In genomic region chr2:16319425-16320245, GRCh38 we compare ENCODE assay signal across 15 cellular contexts.
A peak's percentile ranks its signal among the peaks of the same experiment; 100 is the strongest.
DNase-seq lines count a peak whose midpoint lies in the region; TF ChIP-seq lines count a peak whose summit lies in the region.
"Had no signal": no experiment of that assay in that cellular context is flagged by ENCODE, and none has a peak within 500 bp of the region (broad histone marks: within the 10 kb centered on the region; RNA-seq: fewer than 3 reads in every experiment).

No MANE protein-coding gene starts in this region.

- whole genome bisulfite sequencing in hepatocyte (ENCODE audit: low lambda C conversion rate, missing lambda C conversion rate), result 55% methylated on average over 16 of the region's 16 CpGs

- H3K4me2 ChIP-seq in hepatocyte, result no peak overlapping the region
- H3K4me2 ChIP-seq in osteoblast (ENCODE audit: insufficient read depth, low read length), result no peak overlapping the region

- H3K9me3 ChIP-seq in hepatocyte (ENCODE audit: low read depth) (no peaks in the 10 kb centered on the region), osteoblast (ENCODE audit: low read depth, low read length) (peaks cover 2% of the 10 kb centered on the region), right atrium auricular region (no peaks in the 10 kb centered on the region)
- H3K9me3 ChIP-seq: BLaER1 treated with 17β-estradiol and CSF1 and Interleukin-3, amounts not matched to agents 10 nM and 100 nM; HAP-1 had no signal

- no peak overlapping the region for H3K27ac Mint-ChIP-seq in activated CD4-positive, alpha-beta T cell treated with anti-CD3 and anti-CD28 coated beads, Interleukin-2, amount 10 ng/mL, durations not matched to agents 24 days and 14 days

- H3K79me2 ChIP-seq in hepatocyte, result no peaks in the 10 kb centered on the region
- H3K79me2 ChIP-seq in osteoblast (ENCODE audit: insufficient read depth, low read length), result no peaks in the 10 kb centered on the region

- H3K4me3 Mint-ChIP-seq in activated CD4-positive, alpha-beta T cell treated with anti-CD3 and anti-CD28 coated beads, Interleukin-2, amount 10 ng/mL, durations not matched to agents 24 days and 14 days, result no peak overlapping the region

- peak; percentile 45 for DNase-seq in activated CD4-positive, alpha-beta T cell treated with anti-CD3 and anti-CD28 coated beads, Interleukin-2, amount 10 ng/mL, durations not matched to agents 24 days and 14 days
- DNase-seq in activated CD4-positive, alpha-beta T cell treated with anti-CD3 and anti-CD28 coated beads for 48 hours, result no peak
- DNase-seq in hepatocyte (ENCODE audit: low spot score), result no peak
- peak; percentile 51 for DNase-seq in osteoblast (ENCODE audit: insufficient read length, low spot score, missing footprints)
- no peak for DNase-seq in NCI-H2107 (lab: John Stamatoyannopoulos, UW)
- no peak for DNase-seq in NCI-H187 (lab: John Stamatoyannopoulos, UW)
- no peak for DNase-seq in cerebellar nuclear complex (lab: John Stamatoyannopoulos, UW)
- DNase-seq in right atrium auricular region (ENCODE audit: low spot score), result no peak
- DNase-seq: 8988T, IMR-90, Kasumi-1, NCI-H2029, NCI-H526 treated with DMSO at 0.1 percent for 48 hours had no signal

- H3K27ac ChIP-seq in hepatocyte (peak overlapping the region; percentile 82), osteoblast (ENCODE audit: low read depth, low read length) (no peak overlapping the region), right atrium auricular region (no peak overlapping the region)
- H3K27ac ChIP-seq: BLaER1 treated with 17β-estradiol and CSF1 and Interleukin-3, amounts not matched to agents 10 nM and 100 nM had no signal

- H3K36me3 ChIP-seq in hepatocyte (replicated peaks; ENCODE audit: insufficient read depth, low read depth) (no peaks in the 10 kb centered on the region), osteoblast (ENCODE audit: insufficient read depth, low read length) (no peaks in the 10 kb centered on the region), right atrium auricular region (no peaks in the 10 kb centered on the region)
- H3K36me3 ChIP-seq: BLaER1 treated with 17β-estradiol and CSF1 and Interleukin-3, amounts not matched to agents 10 nM and 100 nM; HAP-1 had no signal

- no peaks in the 10 kb centered on the region for H3K27me3 Mint-ChIP-seq in activated CD4-positive, alpha-beta T cell treated with anti-CD3 and anti-CD28 coated beads, Interleukin-2, amount 10 ng/mL, durations not matched to agents 24 days and 14 days

- H3K4me3 ChIP-seq in hepatocyte (no peak overlapping the region), osteoblast (ENCODE audit: insufficient read depth, low read length) (no peak overlapping the region), right atrium auricular region (no peak overlapping the region)
- H3K4me3 ChIP-seq: BLaER1 treated with 17β-estradiol and CSF1 and Interleukin-3, amounts not matched to agents 10 nM and 100 nM; HAP-1 had no signal

- H3K4me1 ChIP-seq in hepatocyte (ENCODE audit: insufficient read depth), result peaks cover 34% of the 10 kb centered on the region
- H3K4me1 ChIP-seq in osteoblast (ENCODE audit: insufficient read depth, low read length), result no peaks in the 10 kb centered on the region
- no peaks in the 10 kb centered on the region for H3K4me1 ChIP-seq in right atrium auricular region
- H3K4me1 ChIP-seq: HAP-1 had no signal

- no peaks in the 10 kb centered on the region for H3K9me2 ChIP-seq in hepatocyte (replicated peaks; ENCODE audit: insufficient read depth)

- H3K27me3 ChIP-seq in hepatocyte, result no peaks in the 10 kb centered on the region
- H3K27me3 ChIP-seq in osteoblast (ENCODE audit: insufficient read depth, low read length), result no peaks in the 10 kb centered on the region
- H3K27me3 ChIP-seq in right atrium auricular region, result no peaks in the 10 kb centered on the region

- H3K36me3 Mint-ChIP-seq in activated CD4-positive, alpha-beta T cell treated with anti-CD3 and anti-CD28 coated beads, Interleukin-2, amount 10 ng/mL, durations not matched to agents 24 days and 14 days (ENCODE audit: low read depth), result no peaks in the 10 kb centered on the region

- TF ChIP-seq CTCF in hepatocyte (IDR thresholded peaks at IDR 0.05; ENCODE audit: poor library complexity) (no peak), osteoblast (IDR thresholded peaks at IDR 0.05; ENCODE audit: extremely low read depth, low read depth, low read length) (no peak), right atrium auricular region (IDR thresholded peaks at IDR 0.05) (no peak)

- H4K20me1 ChIP-seq in hepatocyte (ENCODE audit: insufficient read depth, poor library complexity, severe bottlenecking), result no peaks in the 10 kb centered on the region
- H4K20me1 ChIP-seq in osteoblast (ENCODE audit: insufficient read depth, low read length), result no peaks in the 10 kb centered on the region
- H4K20me1 ChIP-seq: BLaER1 treated with 17β-estradiol and CSF1 and Interleukin-3, amounts not matched to agents 10 nM and 100 nM had no signal

- intact Hi-C loops in activated CD4-positive, alpha-beta T cell treated with anti-CD3 and anti-CD28 coated beads, Interleukin-2, amount 10 ng/mL, durations not matched to agents 24 days and 14 days (cut with micrococcal nuclease), result no loop called here

- no peaks in the 10 kb centered on the region for H3K4me1 Mint-ChIP-seq in activated CD4-positive, alpha-beta T cell treated with anti-CD3 and anti-CD28 coated beads, Interleukin-2, amount 10 ng/mL, durations not matched to agents 24 days and 14 days

- H2AFZ ChIP-seq in hepatocyte (no peak overlapping the region), osteoblast (ENCODE audit: low read length) (no peak overlapping the region)

- no peaks in the 10 kb centered on the region for H3K9me3 Mint-ChIP-seq in activated CD4-positive, alpha-beta T cell treated with anti-CD3 and anti-CD28 coated beads, Interleukin-2, amount 10 ng/mL, durations not matched to agents 24 days and 14 days

Comparison
In these comparisons a context has a peak if more than half of its experiments do, and no peak if none do; other contexts are left out.
1. DNase-seq: peak in activated CD4-positive, alpha-beta T cell treated with anti-CD3 and anti-CD28 coated beads, Interleukin-2, amount 10 ng/mL, durations not matched to agents 24 days and 14 days (single experiment) and osteoblast (single experiment); none in activated CD4-positive, alpha-beta T cell treated with anti-CD3 and anti-CD28 coated beads for 48 hours (single experiment), hepatocyte (single experiment), NCI-H2107 (single experiment), NCI-H187 (0 of 2), cerebellar nuclear complex (0 of 2) and right atrium auricular region (single experiment).